ENCODE assay signal across 24 cellular contexts in the genomic region with DNA sequence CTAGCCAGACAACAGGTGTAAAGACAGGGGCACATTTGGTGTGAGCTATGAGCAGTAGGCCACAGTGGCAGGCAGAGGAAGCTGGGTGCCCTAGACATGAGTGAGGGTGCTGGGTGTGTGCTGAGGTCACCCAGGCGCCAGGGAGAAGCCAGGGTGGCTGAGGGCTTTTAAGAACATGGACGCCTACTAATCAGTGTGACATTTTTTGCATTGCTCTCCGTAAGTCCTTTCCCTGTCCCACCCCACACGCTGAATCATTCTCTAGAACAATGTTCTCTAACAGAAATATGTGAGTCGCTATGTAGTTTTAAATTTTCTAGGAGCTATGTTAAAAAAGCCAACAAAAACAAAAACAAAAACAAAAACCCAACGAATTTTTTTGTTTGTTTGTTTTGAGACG.
"Had no signal": no experiment of that assay in that cellular context is flagged by ENCODE, and none has a peak within 500 bp of the region (broad histone marks: within the 10 kb centered on the region; RNA-seq: fewer than 3 reads in every experiment).

No MANE protein-coding gene starts in this region.

- H3K27me3 Mint-ChIP-seq: activated B cell treated with CpG ODN at 0.5 μM for 24 hours; activated CD4-positive, alpha-beta T cell treated with anti-CD3 and anti-CD28 coated beads for 36 hours had no signal

- H3K4me1 ChIP-seq: breast epithelium, colonic mucosa, parathyroid adenoma had no signal

- H3K27ac Mint-ChIP-seq: activated B cell treated with CpG ODN at 0.5 μM for 24 hours; activated CD4-positive, alpha-beta T cell treated with anti-CD3 and anti-CD28 coated beads for 36 hours; activated naive CD4-positive, alpha-beta T cell treated with anti-CD3 and anti-CD28 coated beads, Interleukin-2, amount 50 U/mL, for 72 hours; activated T-cell treated with anti-CD3 and anti-CD28 coated beads, Interleukin-2, amount 50 U/mL, for 24 hours; activated T-helper 17 cell treated with anti-CD3 and anti-CD28 coated beads, Interleukin-2, amount 50 U/mL, for 72 hours; natural killer cell treated with Interleukin-12 subunit alpha and Interleukin-12 subunit beta and Interleukin-15 and Interleukin-18, amount 100 ng/mL, for 72 hours had no signal

- H3K4me3 Mint-ChIP-seq: activated B cell treated with CpG ODN at 0.5 μM for 24 hours; activated CD4-positive, alpha-beta T cell treated with anti-CD3 and anti-CD28 coated beads for 36 hours; activated T-cell treated with anti-CD3 and anti-CD28 coated beads, Interleukin-2, amount 50 U/mL, for 24 hours; activated T-helper 17 cell treated with anti-CD3 and anti-CD28 coated beads, Interleukin-2, amount 50 U/mL, for 72 hours; natural killer cell treated with Interleukin-12 subunit alpha and Interleukin-12 subunit beta and Interleukin-15 and Interleukin-18, amount 100 ng/mL, for 72 hours had no signal

- H3K27me3 ChIP-seq: breast epithelium, colonic mucosa, neutrophil, spleen, upper lobe of left lung had no signal

- H3K9me3 Mint-ChIP-seq: activated B cell treated with CpG ODN at 0.5 μM for 24 hours; activated naive CD4-positive, alpha-beta T cell treated with anti-CD3 and anti-CD28 coated beads, Interleukin-2, amount 50 U/mL, for 72 hours; activated T-cell treated with anti-CD3 and anti-CD28 coated beads, Interleukin-2, amount 50 U/mL, for 24 hours; activated T-helper 17 cell treated with anti-CD3 and anti-CD28 coated beads, Interleukin-2, amount 50 U/mL, for 72 hours; natural killer cell treated with Interleukin-12 subunit alpha and Interleukin-12 subunit beta and Interleukin-15 and Interleukin-18, amount 100 ng/mL, for 72 hours had no signal

- H3K4me1 Mint-ChIP-seq: activated CD4-positive, alpha-beta T cell treated with anti-CD3 and anti-CD28 coated beads for 36 hours; activated T-helper 17 cell treated with anti-CD3 and anti-CD28 coated beads, Interleukin-2, amount 50 U/mL, for 72 hours had no signal

- H3K9me3 ChIP-seq: breast epithelium, colonic mucosa, neutrophil, spleen, thoracic aorta, upper lobe of left lung had no signal

- H3K27ac ChIP-seq: breast epithelium, colonic mucosa, epithelial cell of prostate, neutrophil, parathyroid adenoma, spleen, thoracic aorta, upper lobe of left lung had no signal

- H3K9ac ChIP-seq: parathyroid adenoma had no signal

- H3K36me3 Mint-ChIP-seq: activated naive CD4-positive, alpha-beta T cell treated with anti-CD3 and anti-CD28 coated beads, Interleukin-2, amount 50 U/mL, for 72 hours; natural killer cell treated with Interleukin-12 subunit alpha and Interleukin-12 subunit beta and Interleukin-15 and Interleukin-18, amount 100 ng/mL, for 72 hours had no signal

- H3K36me3 ChIP-seq: breast epithelium, colonic mucosa, neutrophil, thoracic aorta, upper lobe of left lung had no signal

- DNase-seq: activated B cell treated with CpG ODN at 0.5 μM for 24 hours; activated CD4-positive, alpha-beta T cell treated with anti-CD3 and anti-CD28 coated beads for 36 hours; activated CD4-positive, alpha-beta T cell treated with anti-CD3 and anti-CD28 coated beads, Interleukin-2, amount 50 U/mL, for 4 hours; activated CD8-positive, alpha-beta memory T cell treated with anti-CD3 and anti-CD28 coated beads for 24 hours; activated CD8-positive, alpha-beta memory T cell treated with anti-CD3 and anti-CD28 coated beads, Interleukin-2, amount 50 U/mL, for 4 hours; activated T-cell treated with anti-CD3 and anti-CD28 coated beads, Interleukin-2, amount 50 U/mL, for 24 hours; colonic mucosa; kidney; midbrain; spleen; stimulated activated CD4-positive, alpha-beta T cell treated with anti-CD3 and anti-CD28 coated beads, Interleukin-4, amount 100 ng/mL, for 1 hour; stimulated activated naive CD4-positive, alpha-beta T cell treated with Interleukin-2 at 50 U/mL for 16 hours; T-helper 9 cell; upper lobe of left lung had no signal

- H3K4me3 ChIP-seq: breast epithelium, colonic mucosa, spleen, thoracic aorta, upper lobe of left lung had no signal

- ATAC-seq: activated CD4-positive, alpha-beta T cell treated with anti-CD3 and anti-CD28 coated beads for 36 hours; activated naive CD4-positive, alpha-beta T cell treated with anti-CD3 and anti-CD28 coated beads, Interleukin-2, amount 50 U/mL, for 72 hours; activated T-helper 17 cell treated with anti-CD3 and anti-CD28 coated beads, Interleukin-2, amount 50 U/mL, for 72 hours; left lobe of liver; natural killer cell treated with Interleukin-12 subunit alpha and Interleukin-12 subunit beta and Interleukin-15 and Interleukin-18, amount 100 ng/mL, for 72 hours; sciatic nerve had no signal
